In the genomic region with DNA sequence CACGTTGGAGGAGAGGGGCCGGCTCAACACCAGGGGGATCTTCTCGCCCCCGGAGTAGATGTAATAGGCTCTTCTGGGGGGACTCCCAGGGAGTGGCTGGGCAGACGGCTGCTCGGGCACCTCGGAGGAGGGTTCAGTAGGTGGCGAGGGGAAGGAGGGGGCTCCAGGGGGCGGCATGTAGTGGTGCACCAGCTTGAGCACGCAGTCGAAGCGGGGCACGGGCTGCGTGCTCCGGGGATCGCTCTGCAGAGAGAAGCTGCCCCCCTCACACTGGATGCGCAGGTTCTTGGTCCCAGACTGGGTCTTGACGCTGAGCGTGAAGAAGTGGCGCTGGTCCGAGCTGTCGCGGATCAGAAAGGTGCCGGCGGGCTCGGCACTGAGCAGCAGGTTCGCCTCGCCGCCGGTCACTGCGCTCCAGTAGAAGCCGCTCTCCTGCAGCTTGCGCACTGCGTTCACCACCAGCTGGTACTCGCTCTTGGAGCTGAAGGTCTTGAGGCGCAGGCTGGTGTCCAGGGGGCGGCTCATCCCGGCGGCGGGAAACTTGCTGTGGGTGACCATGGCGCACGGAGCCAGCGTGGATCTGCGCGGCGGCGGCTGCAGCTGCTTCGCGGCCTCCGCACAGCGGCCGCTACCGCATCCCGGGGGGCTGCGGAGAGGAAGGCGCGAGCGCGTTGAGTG, we compare ENCODE assay signal across 8 cellular contexts. TPM values are rescaled to one million over a fixed set of nuclear protein-coding genes. Genes with fewer than 3 reads are reported as not detected.
A peak's percentile ranks its signal among the peaks of the same experiment; 100 is the strongest.
DNase-seq lines count a peak whose midpoint lies in the region; ATAC-seq, FAIRE-seq and TF ChIP-seq lines count a peak whose summit lies in the region.

No MANE protein-coding gene starts in this region.

- in situ Hi-C loops in K562 (cut with MboI): no loop called here

- no peaks in the 10 kb centered on the region for H3K9me3 ChIP-seq in K562 (replicated peaks; ENCODE audit: control insufficient read depth, insufficient read depth, low read depth, low read length)
- H3K9me3 ChIP-seq in liver (ENCODE audit: control insufficient read depth in 4 of 4, low read length in 3 of 4): no peaks in the 10 kb centered on the region
- no peaks in the 10 kb centered on the region for H3K9me3 ChIP-seq in suprapubic skin

- peak; percentile 52 for DNase-seq in 8988T
- peak; percentile 55 for DNase-seq in HK-2 (ENCODE audit: unreplicated experiment)
- peak in 1 of 4 experiments; percentile 59 for DNase-seq in K562 (ENCODE audit: extremely low read depth in 1 of 4, low spot score in 3 of 4)
- no peak for DNase-seq in suprapubic skin (ENCODE audit: low spot score in 2 of 2)
- DNase-seq in NCI-H2171 (lab: John Stamatoyannopoulos, UW): no peak
- no peak for DNase-seq in iPS-NIHi11 (ENCODE audit: low spot score)
- no peak for DNase-seq in AG20443 (ENCODE audit: low spot score)

- no TSS peak for BruUV-seq in K562 (replicated peaks; lab: Mats Ljungman, UMichigan)

- peaks cover 41% of the 10 kb centered on the region for H3K79me2 ChIP-seq in K562 (ENCODE audit: control insufficient read depth, insufficient read depth, low read length)

- FAIRE-seq in K562 (lab: Jason Lieb, UNC): no peak

- H2AFZ ChIP-seq in K562 (ENCODE audit: low read depth, low read length): no peak overlapping the region

- 0 out of 3 replicates have a peak, but pooled peaks have one; percentile 1 for ATAC-seq in K562

- no peak for TF ChIP-seq POLR2A in K562 (conservative IDR thresholded peaks at IDR 0.05)
- no peak for TF ChIP-seq POLR2A in suprapubic skin (IDR thresholded peaks at IDR 0.05)

- H3K27ac ChIP-seq in K562 (ENCODE audit: extremely low read depth, low read depth, low read length): peak overlapping the region; percentile 84; the same call in 1 of the 3 replicates
- peak overlapping the region; percentile 78 to 80 for H3K27ac ChIP-seq in liver (ENCODE audit: low read depth in 1 of 2, low read length in 2 of 2)
- peak overlapping the region; percentile 95 for H3K27ac ChIP-seq in suprapubic skin

- H3K27me3 ChIP-seq in K562 (ENCODE audit: control insufficient read depth in 2 of 2, insufficient read depth in 2 of 2, low read length in 2 of 2): no peaks in the 10 kb centered on the region
- no peaks in the 10 kb centered on the region for H3K27me3 ChIP-seq in liver (ENCODE audit: control insufficient read depth in 4 of 4, insufficient read depth in 4 of 4, low read length in 3 of 4)
- H3K27me3 ChIP-seq in suprapubic skin: no peaks in the 10 kb centered on the region

- H3K4me1 ChIP-seq in K562 (replicated peaks in 1 of 2; ENCODE audit: control insufficient read depth in 2 of 2, insufficient read depth in 2 of 2, low read length in 2 of 2) (peaks cover 40 to 62% of the 10 kb centered on the region in 2 experiments), liver (ENCODE audit: control insufficient read depth in 4 of 4, insufficient read depth in 4 of 4, low read length in 3 of 4) (peaks cover 11 to 50% (median 36%) of the 10 kb centered on the region in 4 donors), suprapubic skin (peaks cover 65% of the 10 kb centered on the region)

- POLR2A ChIA-PET in K562 (lab: Yijun Ruan, JAX): interaction anchor here (0.6 to 1.3 kb wide), 6 partner anchors 11 to 49 kb away, joined by 3 to 4 read pairs (median 3); no protein-coding TSS in a partner anchor

- WGBS in K562 (ENCODE audit: insufficient coverage, low coverage, missing lambda C conversion rate): 9% methylated on average over 35 of the region's 59 CpGs
- WGBS in liver: 34% methylated on average over 59 of the region's 59 CpGs
- WGBS in suprapubic skin: 33% methylated on average over 16 of the region's 59 CpGs

- TF ChIP-seq CTCF in K562 (IDR thresholded peaks at IDR 0.05 in 2 of 3, conservative IDR thresholded peaks at IDR 0.05 in 1 of 3; ENCODE audit: insufficient read depth in 2 of 3, low read depth in 1 of 3, low read length in 3 of 3) (no peak), liver (IDR thresholded peaks at IDR 0.05; ENCODE audit: low read depth, low read length, missing input control) (no peak), suprapubic skin (IDR thresholded peaks at IDR 0.05) (no peak)

- intact Hi-C loops in K562 (cut with micrococcal nuclease): no loop called here

- no peak for TF ChIP-seq RAD21 in K562 (CRISPR knock-in tag; conservative IDR thresholded peaks at IDR 0.05 in 1 of 2, IDR thresholded peaks at IDR 0.05 in 1 of 2)
- TF ChIP-seq RAD21 in liver (IDR thresholded peaks at IDR 0.05): no peak

- H3K4me2 ChIP-seq in K562 (ENCODE audit: insufficient read depth, low read length): peak overlapping the region; percentile 88

- peaks cover 23% of the 10 kb centered on the region for H3K9me1 ChIP-seq in K562 (ENCODE audit: control insufficient read depth, insufficient read depth, low read length)

- TF ChIP-seq EP300 in K562 (IDR thresholded peaks at IDR 0.05; ENCODE audit: low read length) (no peak), suprapubic skin (IDR thresholded peaks at IDR 0.05) (no peak)

- H3K4me3 ChIP-seq in K562 (peak overlapping the region; percentile 90), liver (ENCODE audit: low read depth in 1 of 3, low read length in 3 of 3) (peak overlapping the region; percentile 74 to 98 (median 92)), suprapubic skin (peak overlapping the region; percentile 91)

- CTCF ChIA-PET in K562 (lab: Yijun Ruan, JAX; ENCODE audit: low intra/inter-chr PET ratio): no interaction called here

- peaks cover 37% of the 10 kb centered on the region for H4K20me1 ChIP-seq in K562 (replicated peaks; ENCODE audit: control insufficient read depth, insufficient read depth, low read length)

- H3K9ac ChIP-seq in K562 (ENCODE audit: insufficient read depth in 1 of 2, low read depth in 2 of 2, low read length in 2 of 2): peak overlapping the region; percentile 86 to 99
- peak overlapping the region in 1 of 2 donors; percentile 87 for H3K9ac ChIP-seq in liver (ENCODE audit: low read depth in 1 of 2, low read length in 2 of 2)

- H3K36me3 ChIP-seq in K562 (ENCODE audit: control insufficient read depth, insufficient read depth, low read length): peaks cover 33% of the 10 kb centered on the region
- H3K36me3 ChIP-seq in liver (ENCODE audit: control insufficient read depth in 4 of 4, insufficient read depth in 3 of 4, low read depth in 1 of 4, low read length in 3 of 4): peaks cover 0 to 16% (median 6%) of the 10 kb centered on the region in 4 donors
- H3K36me3 ChIP-seq in suprapubic skin: peaks cover 12% of the 10 kb centered on the region

TF ChIP-seq in K562, 482 proteins besides CTCF, POLR2A, EP300 and RAD21 (continues in another document):
- TF ChIP-seq TSC22D4 (tag; IDR thresholded peaks at IDR 0.05) (no peak), NRF1 (conservative IDR thresholded peaks at IDR 0.05 in 1 of 2, IDR thresholded peaks at IDR 0.05 in 1 of 2) (peak; percentile 53 to 57), TRIM28 (IDR thresholded peaks at IDR 0.05) (no peak), PTBP1 (IDR thresholded peaks at IDR 0.05; ENCODE audit: low read depth, low read length) (0 out of 2 replicates have a peak, but pooled peaks have one; percentile 24)

TF ChIP-seq in liver, 16 proteins besides CTCF, POLR2A, EP300 and RAD21 (continues in another document):
- TF ChIP-seq HNF4A (conservative IDR thresholded peaks at IDR 0.05): no peak
- TF ChIP-seq, protein P1, sequence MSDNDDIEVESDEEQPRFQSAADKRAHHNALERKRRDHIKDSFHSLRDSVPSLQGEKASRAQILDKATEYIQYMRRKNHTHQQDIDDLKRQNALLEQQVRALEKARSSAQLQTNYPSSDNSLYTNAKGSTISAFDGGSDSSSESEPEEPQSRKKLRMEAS (IDR thresholded peaks at IDR 0.05): no peak

RNA-seq across cellular contexts. Expression of gene SOCS3, which starts 1.2 kb away (rescaled TPM):
- 20.8 and 58.5 TPM in 2 replicates for total RNA-seq in K562 (2011; cell fraction: chromatin; rRNA removed; ENCODE audit: low replicate concordance)
- 62.9 and 64.2 TPM in 2 replicates for total RNA-seq in K562 (2011; cell fraction: nucleolus; rRNA removed)
- 32.2 and 39.5 TPM in 2 replicates for total RNA-seq in K562 (2011; cell fraction: nucleoplasm; rRNA removed)
- total RNA-seq in K562 (2014; rRNA removed) (37.3 and 38.9 TPM in 2 replicates), K562 (2014; rRNA removed; fragmentation: Illumina TruSeq; extraction: Trizol) (13.7 and 14.4 TPM in 2 replicates), K562 (2015; rRNA removed; fragmentation: Illumina TruSeq; extraction: Trizol) (10.9 and 12.3 TPM in 2 replicates), K562 (2021) (30.7 and 36.8 TPM in 2 replicates), liver (10 to 100 TPM; 16.1 to 48.0 TPM), suprapubic skin (100 to 1,000 TPM in 1 of 4 donors, 10 to 100 TPM in 3; 33.2 to 264 (median 60.9) TPM)
- polyA plus RNA-seq in K562 (2011; rRNA removed) (12.7 and 17.9 TPM in 2 replicates), K562 (2014; fragmentation: Illumina TruSeq; extraction: Trizol) (12.5 and 19.4 TPM in 2 replicates), K562 (2014; fragmentation: Nextera tagmentation; extraction: Ambion mirVana) (under 1 TPM; 0.56 to 0.92 TPM), K562 (2014; rRNA removed) (17.5 and 21.9 TPM in 2 replicates), liver (10 to 100 TPM; 12.2 to 20.5 TPM)
- polyA plus RNA-seq in K562 (2011; cell fraction: cytosol; rRNA removed): 12.3 and 31.5 TPM in 2 replicates
- 26.9 and 59.7 TPM in 2 replicates for polyA plus RNA-seq in K562 (2011; cell fraction: nucleus; rRNA removed)
- polyA plus RNA-seq in K562 (2012): 8.8 and 9.6 TPM in 2 replicates
- 12.4 and 23.2 TPM in 2 replicates for polyA minus RNA-seq in K562 (2011; rRNA and poly(A)+ RNA removed)
- polyA minus RNA-seq in K562 (2011; cell fraction: cytosol; rRNA and poly(A)+ RNA removed): 22.2 and 30.9 TPM in 2 replicates
- polyA minus RNA-seq in K562 (2011; cell fraction: nucleus; rRNA and poly(A)+ RNA removed): 23.3 and 27.7 TPM in 2 replicates

RNA-seq across cellular contexts. Expression of gene PGS1, which starts 19.8 kb away (rescaled TPM):
- 72.8 and 169 TPM in 2 replicates for total RNA-seq in K562 (2011; cell fraction: chromatin; rRNA removed; ENCODE audit: low replicate concordance)
- total RNA-seq in K562 (2011; cell fraction: nucleolus; rRNA removed): 88.1 and 96.7 TPM in 2 replicates
- total RNA-seq in K562 (2011; cell fraction: nucleoplasm; rRNA removed): 70.5 and 71.8 TPM in 2 replicates
- 24.0 and 33.4 TPM in 2 replicates for total RNA-seq in K562 (2014; rRNA removed)
- total RNA-seq in K562 (2014; rRNA removed; fragmentation: Illumina TruSeq; extraction: Trizol): 10.7 and 14.0 TPM in 2 replicates
- 16.9 and 20.3 TPM in 2 replicates for total RNA-seq in K562 (2015; rRNA removed; fragmentation: Illumina TruSeq; extraction: Trizol)
- 33.5 and 38.4 TPM in 2 replicates for total RNA-seq in K562 (2021)
- 39.4 and 43.6 TPM in 2 replicates for polyA plus RNA-seq in K562 (2011; rRNA removed)
- polyA plus RNA-seq in K562 (2011; cell fraction: cytosol; rRNA removed): 36.4 and 45.7 TPM in 2 replicates
- 113 and 149 TPM in 2 replicates for polyA plus RNA-seq in K562 (2011; cell fraction: nucleus; rRNA removed)
- 24.6 and 37.9 TPM in 2 replicates for polyA plus RNA-seq in K562 (2012)
- polyA plus RNA-seq in K562 (2014; fragmentation: Illumina TruSeq; extraction: Trizol): 22.3 and 27.0 TPM in 2 replicates
- 1 to 10 TPM; 1.3 to 1.8 TPM for polyA plus RNA-seq in K562 (2014; fragmentation: Nextera tagmentation; extraction: Ambion mirVana)
- polyA plus RNA-seq in K562 (2014; rRNA removed): 29.7 and 36.0 TPM in 2 replicates
- 23.3 and 26.9 TPM in 2 replicates for polyA minus RNA-seq in K562 (2011; rRNA and poly(A)+ RNA removed)
- 30.8 and 30.9 TPM in 2 replicates for polyA minus RNA-seq in K562 (2011; cell fraction: cytosol; rRNA and poly(A)+ RNA removed)
- polyA minus RNA-seq in K562 (2011; cell fraction: nucleus; rRNA and poly(A)+ RNA removed): 40.8 and 57.1 TPM in 2 replicates
- total RNA-seq in liver: 10 to 100 TPM; 13.5 to 24.1 TPM
- 10 to 100 TPM in 1 of 2 donors, 1 to 10 TPM in 1; 8.1 to 10.9 TPM for polyA plus RNA-seq in liver
- 10 to 100 TPM; 23.9 to 51.7 (median 34.2) TPM for total RNA-seq in suprapubic skin

Comparison
In these comparisons a context has a peak if more than half of its experiments do, and no peak if none do; other contexts are left out.
1. DNase-seq: peak in 8988T (single experiment) and HK-2 (single experiment); none in suprapubic skin (0 of 2), NCI-H2171 (single experiment), iPS-NIHi11 (single experiment) and AG20443 (single experiment).
2. Peak in every context shown above with its lines, with median percentiles within 50 percentile points of each other: H3K27ac ChIP-seq and H3K4me3 ChIP-seq.